ENCODE assay signal across 8 cellular contexts in the genomic region with DNA sequence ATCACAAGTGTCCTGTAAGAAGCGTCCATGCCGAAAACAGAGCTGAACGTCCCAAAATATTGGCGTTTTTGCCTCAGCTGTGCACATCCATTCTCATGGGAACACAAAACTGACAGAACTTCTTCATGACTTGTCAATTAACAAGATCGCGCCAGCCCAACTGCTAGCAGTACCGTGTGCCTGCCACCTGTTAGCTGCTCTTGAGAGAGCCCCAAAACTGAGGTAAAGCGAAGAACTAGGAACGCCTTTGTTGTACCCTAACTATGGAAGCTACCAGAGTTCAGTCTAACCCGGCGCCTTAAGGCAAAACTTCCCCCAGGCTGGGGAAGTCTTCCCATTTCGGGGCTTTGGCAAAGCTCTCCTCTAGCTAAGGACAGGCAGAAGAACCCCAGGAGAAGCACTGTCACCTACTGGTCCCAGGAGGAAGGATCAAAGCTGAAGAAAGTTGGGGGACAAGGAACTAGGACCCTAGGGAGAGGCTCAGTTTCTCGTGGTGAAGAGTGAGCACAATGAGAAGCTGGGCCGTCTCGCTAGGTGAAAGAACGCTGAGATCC. TPM values are rescaled to one million over a fixed set of nuclear protein-coding genes. Genes with fewer than 3 reads are reported as not detected.
DNase-seq lines count a peak whose midpoint lies in the region; ATAC-seq, FAIRE-seq and TF ChIP-seq lines count a peak whose summit lies in the region.

No MANE protein-coding gene starts in this region.

- H2AFZ ChIP-seq in Loucy (ENCODE audit: low read length) = peak overlapping the region; percentile 91

- H3K4me1 ChIP-seq in BE2C (no peaks in the 10 kb centered on the region), Loucy (ENCODE audit: insufficient read depth, low read length, poor library complexity, severe bottlenecking) (peaks cover 36% of the 10 kb centered on the region), small intestine (ENCODE audit: control insufficient read depth in 2 of 2, insufficient read depth in 1 of 2, low read depth in 1 of 2, low read length in 1 of 2) (peaks cover 0 to 3% of the 10 kb centered on the region in 2 donors)

- H3K4me1 Mint-ChIP-seq in activated naive CD8-positive, alpha-beta T cell treated with anti-CD3 and anti-CD28 coated beads for 36 hours = peaks cover 29% of the 10 kb centered on the region

- no peak for FAIRE-seq in small intestine (lab: Jason Lieb, UNC)

- H4K20me1 ChIP-seq in Loucy (ENCODE audit: insufficient read depth, low read length, poor library complexity, severe bottlenecking) = peaks cover 32% of the 10 kb centered on the region

- H3K79me2 ChIP-seq in Loucy (ENCODE audit: insufficient read depth, low read length) = peaks cover 54% of the 10 kb centered on the region

- no peaks in the 10 kb centered on the region for H3K9me2 ChIP-seq in Loucy (replicated peaks; ENCODE audit: low read depth, low read length)

- ATAC-seq in GM18498 (IDR thresholded peaks at IDR 0.05; ENCODE audit: unreplicated experiment) (peak; percentile 8), HG03280 (IDR thresholded peaks at IDR 0.05; ENCODE audit: unreplicated experiment) (no peak)

- peak overlapping the region; percentile 94 for H3K4me3 Mint-ChIP-seq in activated naive CD8-positive, alpha-beta T cell treated with anti-CD3 and anti-CD28 coated beads for 36 hours

- H3K9me3 Mint-ChIP-seq in activated naive CD8-positive, alpha-beta T cell treated with anti-CD3 and anti-CD28 coated beads for 36 hours = no peaks in the 10 kb centered on the region

- H3K9me3 ChIP-seq in BE2C = no peaks in the 10 kb centered on the region
- H3K9me3 ChIP-seq in Loucy (ENCODE audit: insufficient read depth, low read depth, low read length) = no peaks in the 10 kb centered on the region
- H3K9me3 ChIP-seq in small intestine (ENCODE audit: control insufficient read depth, low read depth) = no peaks in the 10 kb centered on the region

- H3K36me3 ChIP-seq in BE2C (no peaks in the 10 kb centered on the region), Loucy (ENCODE audit: insufficient read depth, low read length) (no peaks in the 10 kb centered on the region), small intestine (ENCODE audit: control insufficient read depth in 2 of 2, insufficient read depth in 2 of 2, low read length in 2 of 2) (no peaks in the 10 kb centered on the region)

- DNase-seq in BE2C = no peak
- peak; percentile 15 for DNase-seq in activated naive CD8-positive, alpha-beta T cell treated with anti-CD3 and anti-CD28 coated beads for 36 hours
- DNase-seq in small intestine = peak; percentile 50
- no peak for DNase-seq in SHP77 treated with DMSO at 0.1 percent for 48 hours (lab: John Stamatoyannopoulos, UW)

- no peak for TF ChIP-seq CTCF in BE2C (IDR thresholded peaks at IDR 0.05; ENCODE audit: low read depth, low read length)
- TF ChIP-seq CTCF in Loucy (conservative IDR thresholded peaks at IDR 0.05; ENCODE audit: low read length) = 0 out of 2 replicates have a peak, but pooled peaks have one; percentile 26

- H3K4me3 ChIP-seq in BE2C (ENCODE audit: low read depth, low read length) (peak overlapping the region; percentile 82), Loucy (ENCODE audit: low read length, poor library complexity, severe bottlenecking) (peak overlapping the region; percentile 95), iPS-11a (ENCODE audit: low read depth, low read length) (peak overlapping the region; percentile 93), small intestine (ENCODE audit: low read depth in 1 of 2, low read length in 2 of 2) (peak overlapping the region; percentile 56 to 73)

- H3K27me3 Mint-ChIP-seq in activated naive CD8-positive, alpha-beta T cell treated with anti-CD3 and anti-CD28 coated beads for 36 hours = peaks cover 3% of the 10 kb centered on the region

- peak overlapping the region; percentile 92 for H3K4me2 ChIP-seq in Loucy (ENCODE audit: low read depth, low read length, poor library complexity, severe bottlenecking)

- H3K27me3 ChIP-seq in BE2C (no peaks in the 10 kb centered on the region), Loucy (ENCODE audit: insufficient read depth, low read length, poor library complexity, severe bottlenecking) (no peaks in the 10 kb centered on the region), small intestine (ENCODE audit: control insufficient read depth in 2 of 2, insufficient read depth in 2 of 2, low read length in 2 of 2) (no peaks in the 10 kb centered on the region)

- peak overlapping the region; percentile 84 to 95 for H3K27ac ChIP-seq in small intestine (ENCODE audit: low read depth in 1 of 2, low read length in 1 of 2)

- H3F3A ChIP-seq in Loucy (ENCODE audit: low read depth) = no peaks in the 10 kb centered on the region

- WGBS in small intestine, 3 donors = 1 to 3% (median 3%) methylated on average over 16 of the region's 16 CpGs

- peak overlapping the region; percentile 96 for H3K27ac Mint-ChIP-seq in activated naive CD8-positive, alpha-beta T cell treated with anti-CD3 and anti-CD28 coated beads for 36 hours

- peak overlapping the region; percentile 91 for H3K9ac ChIP-seq in Loucy (ENCODE audit: low read depth, low read length, poor library complexity, severe bottlenecking)

- peaks cover 4% of the 10 kb centered on the region for H3K36me3 Mint-ChIP-seq in activated naive CD8-positive, alpha-beta T cell treated with anti-CD3 and anti-CD28 coated beads for 36 hours

RNA-seq across cellular contexts. Expression of a gene that starts 0.7 kb away (rescaled TPM):
- polyA plus RNA-seq in BE2C (2012; ENCODE audit: insufficient read depth, insufficient read length, low read depth) = 3.7 TPM
- total RNA-seq in activated naive CD8-positive, alpha-beta T cell treated with anti-CD3 and anti-CD28 coated beads for 36 hours = 10 to 100 TPM; 30.0 to 30.3 TPM
- polyA plus RNA-seq in small intestine = 1 to 10 TPM; 3.2 to 7.9 (median 4.9) TPM

Comparison
In these comparisons a context has a peak if more than half of its experiments do, and no peak if none do; other contexts are left out.
1. DNase-seq: peak in activated naive CD8-positive, alpha-beta T cell treated with anti-CD3 and anti-CD28 coated beads for 36 hours (single experiment) and small intestine (single experiment); none in BE2C (single experiment) and SHP77 treated with DMSO at 0.1 percent for 48 hours (single experiment).
2. Peak in every context shown above with its lines, with median percentiles within 50 percentile points of each other: H3K4me3 ChIP-seq.